1 cellular context compared by ENCODE assay signal in genomic region chr11:34505874-34506273, GRCh38.
TF ChIP-seq lines count a peak whose summit lies in the region.

No MANE protein-coding gene starts in this region.

TF ChIP-seq in HepG2, 621 proteins besides CTCF, POLR2A, EP300 and RAD21 (continued from another document and continues in another):
- TF ChIP-seq MATR3 (CRISPR knock-in tag; IDR thresholded peaks at IDR 0.05): no peak
- no peak for TF ChIP-seq FOXA1 (IDR thresholded peaks at IDR 0.05)
- peak; percentile 25; the same call in 1 of the 2 replicates for TF ChIP-seq FOXA1 (CRISPR knock-in tag; IDR thresholded peaks at IDR 0.05)
- peak; percentile 34; the same call in 1 of the 2 replicates for TF ChIP-seq HNF4A (CRISPR knock-in tag; IDR thresholded peaks at IDR 0.05)
- TF ChIP-seq, protein P1, sequence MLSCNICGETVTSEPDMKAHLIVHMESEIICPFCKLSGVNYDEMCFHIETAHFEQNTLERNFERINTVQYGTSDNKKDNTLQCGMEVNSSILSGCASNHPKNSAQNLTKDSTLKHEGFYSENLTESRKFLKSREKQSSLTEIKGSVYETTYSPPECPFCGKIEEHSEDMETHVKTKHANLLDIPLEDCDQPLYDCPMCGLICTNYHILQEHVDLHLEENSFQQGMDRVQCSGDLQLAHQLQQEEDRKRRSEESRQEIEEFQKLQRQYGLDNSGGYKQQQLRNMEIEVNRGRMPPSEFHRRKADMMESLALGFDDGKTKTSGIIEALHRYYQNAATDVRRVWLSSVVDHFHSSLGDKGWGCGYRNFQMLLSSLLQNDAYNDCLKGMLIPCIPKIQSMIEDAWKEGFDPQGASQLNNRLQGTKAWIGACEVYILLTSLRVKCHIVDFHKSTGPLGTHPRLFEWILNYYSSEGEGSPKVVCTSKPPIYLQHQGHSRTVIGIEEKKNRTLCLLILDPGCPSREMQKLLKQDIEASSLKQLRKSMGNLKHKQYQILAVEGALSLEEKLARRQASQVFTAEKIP (CRISPR knock-in tag; IDR thresholded peaks at IDR 0.05; ENCODE audit: borderline replicate concordance): no peak
- TF ChIP-seq PRPF4 (IDR thresholded peaks at IDR 0.05; ENCODE audit: low read depth, low read length, poor library complexity, severe bottlenecking): no peak
- TF ChIP-seq, protein P2, sequence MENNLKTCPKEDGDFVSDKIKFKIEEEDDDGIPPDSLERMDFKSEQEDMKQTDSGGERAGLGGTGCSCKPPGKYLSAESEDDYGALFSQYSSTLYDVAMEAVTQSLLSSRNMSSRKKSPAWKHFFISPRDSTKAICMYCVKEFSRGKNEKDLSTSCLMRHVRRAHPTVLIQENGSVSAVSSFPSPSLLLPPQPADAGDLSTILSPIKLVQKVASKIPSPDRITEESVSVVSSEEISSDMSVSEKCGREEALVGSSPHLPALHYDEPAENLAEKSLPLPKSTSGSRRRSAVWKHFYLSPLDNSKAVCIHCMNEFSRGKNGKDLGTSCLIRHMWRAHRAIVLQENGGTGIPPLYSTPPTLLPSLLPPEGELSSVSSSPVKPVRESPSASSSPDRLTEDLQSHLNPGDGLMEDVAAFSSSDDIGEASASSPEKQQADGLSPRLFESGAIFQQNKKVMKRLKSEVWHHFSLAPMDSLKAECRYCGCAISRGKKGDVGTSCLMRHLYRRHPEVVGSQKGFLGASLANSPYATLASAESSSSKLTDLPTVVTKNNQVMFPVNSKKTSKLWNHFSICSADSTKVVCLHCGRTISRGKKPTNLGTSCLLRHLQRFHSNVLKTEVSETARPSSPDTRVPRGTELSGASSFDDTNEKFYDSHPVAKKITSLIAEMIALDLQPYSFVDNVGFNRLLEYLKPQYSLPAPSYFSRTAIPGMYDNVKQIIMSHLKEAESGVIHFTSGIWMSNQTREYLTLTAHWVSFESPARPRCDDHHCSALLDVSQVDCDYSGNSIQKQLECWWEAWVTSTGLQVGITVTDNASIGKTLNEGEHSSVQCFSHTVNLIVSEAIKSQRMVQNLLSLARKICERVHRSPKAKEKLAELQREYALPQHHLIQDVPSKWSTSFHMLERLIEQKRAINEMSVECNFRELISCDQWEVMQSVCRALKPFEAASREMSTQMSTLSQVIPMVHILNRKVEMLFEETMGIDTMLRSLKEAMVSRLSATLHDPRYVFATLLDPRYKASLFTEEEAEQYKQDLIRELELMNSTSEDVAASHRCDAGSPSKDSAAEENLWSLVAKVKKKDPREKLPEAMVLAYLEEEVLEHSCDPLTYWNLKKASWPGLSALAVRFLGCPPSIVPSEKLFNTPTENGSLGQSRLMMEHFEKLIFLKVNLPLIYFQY (CRISPR knock-in tag; IDR thresholded peaks at IDR 0.05; ENCODE audit: borderline replicate concordance): no peak
- TF ChIP-seq ARNT (IDR thresholded peaks at IDR 0.05): no peak
- no peak for TF ChIP-seq TBP (CRISPR knock-in tag; IDR thresholded peaks at IDR 0.05)
- no peak for TF ChIP-seq ZNF496 (CRISPR knock-in tag; IDR thresholded peaks at IDR 0.05; ENCODE audit: insufficient replicate concordance)
- TF ChIP-seq ZNF20 (CRISPR knock-in tag; IDR thresholded peaks at IDR 0.05): no peak
- no peak for TF ChIP-seq FOSL1 (CRISPR knock-in tag; IDR thresholded peaks at IDR 0.05; ENCODE audit: borderline replicate concordance)
- 0 out of 2 replicates have a peak, but pooled peaks have one; percentile 30 for TF ChIP-seq ISL2 (CRISPR knock-in tag; IDR thresholded peaks at IDR 0.05)
- TF ChIP-seq SALL2 (CRISPR knock-in tag; IDR thresholded peaks at IDR 0.05): no peak
- no peak for TF ChIP-seq SSRP1 (CRISPR knock-in tag; IDR thresholded peaks at IDR 0.05)
- no peak for TF ChIP-seq MTF1 (CRISPR knock-in tag; IDR thresholded peaks at IDR 0.05)
- 0 out of 4 replicates have a peak, but pooled peaks of 1 of the 2 experiments have one; percentile 34 for TF ChIP-seq ATF4 (CRISPR knock-in tag; IDR thresholded peaks at IDR 0.05)
- no peak for TF ChIP-seq ZNF343 (CRISPR knock-in tag; IDR thresholded peaks at IDR 0.05)
- no peak for TF ChIP-seq ZBTB7A (CRISPR knock-in tag; IDR thresholded peaks at IDR 0.05)
- no peak for TF ChIP-seq ZNF850 (CRISPR knock-in tag; conservative IDR thresholded peaks at IDR 0.05)
- TF ChIP-seq POGZ (CRISPR knock-in tag; IDR thresholded peaks at IDR 0.05): no peak
- TF ChIP-seq ZNF12 (CRISPR knock-in tag; IDR thresholded peaks at IDR 0.05): peak; percentile 68; the same call in 1 of the 2 replicates
- peak; percentile 79 for TF ChIP-seq ARID5B (CRISPR knock-in tag; IDR thresholded peaks at IDR 0.05)
- TF ChIP-seq TRIM22 (IDR thresholded peaks at IDR 0.05): no peak
- TF ChIP-seq THAP11 (CRISPR knock-in tag; IDR thresholded peaks at IDR 0.05): 0 out of 2 replicates have a peak, but pooled peaks have one; percentile 22
- peak; percentile 64 for TF ChIP-seq RARA (CRISPR knock-in tag; IDR thresholded peaks at IDR 0.05)
- TF ChIP-seq BCL6 (CRISPR knock-in tag; IDR thresholded peaks at IDR 0.05): peak; percentile 89
- TF ChIP-seq, protein P3, sequence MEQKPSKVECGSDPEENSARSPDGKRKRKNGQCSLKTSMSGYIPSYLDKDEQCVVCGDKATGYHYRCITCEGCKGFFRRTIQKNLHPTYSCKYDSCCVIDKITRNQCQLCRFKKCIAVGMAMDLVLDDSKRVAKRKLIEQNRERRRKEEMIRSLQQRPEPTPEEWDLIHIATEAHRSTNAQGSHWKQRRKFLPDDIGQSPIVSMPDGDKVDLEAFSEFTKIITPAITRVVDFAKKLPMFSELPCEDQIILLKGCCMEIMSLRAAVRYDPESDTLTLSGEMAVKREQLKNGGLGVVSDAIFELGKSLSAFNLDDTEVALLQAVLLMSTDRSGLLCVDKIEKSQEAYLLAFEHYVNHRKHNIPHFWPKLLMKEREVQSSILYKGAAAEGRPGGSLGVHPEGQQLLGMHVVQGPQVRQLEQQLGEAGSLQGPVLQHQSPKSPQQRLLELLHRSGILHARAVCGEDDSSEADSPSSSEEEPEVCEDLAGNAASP (CRISPR knock-in tag; IDR thresholded peaks at IDR 0.05; ENCODE audit: borderline replicate concordance): no peak
- no peak for TF ChIP-seq CEBPZ (IDR thresholded peaks at IDR 0.05; ENCODE audit: low read length)
- TF ChIP-seq ZNF232 (CRISPR knock-in tag; IDR thresholded peaks at IDR 0.05; ENCODE audit: borderline replicate concordance): no peak
- no peak for TF ChIP-seq ZNF432 (CRISPR knock-in tag; IDR thresholded peaks at IDR 0.05; ENCODE audit: borderline replicate concordance)
- TF ChIP-seq PHF8 (CRISPR knock-in tag; IDR thresholded peaks at IDR 0.05): no peak
- TF ChIP-seq RAD51 (IDR thresholded peaks at IDR 0.05; ENCODE audit: borderline replicate concordance): no peak
- TF ChIP-seq ZBTB49 (CRISPR knock-in tag; IDR thresholded peaks at IDR 0.05; ENCODE audit: borderline replicate concordance): no peak
- no peak for TF ChIP-seq ZNF772 (CRISPR knock-in tag; IDR thresholded peaks at IDR 0.05)
- no peak for TF ChIP-seq ZNF574 (CRISPR knock-in tag; IDR thresholded peaks at IDR 0.05)
- TF ChIP-seq ZNF260 (CRISPR knock-in tag; IDR thresholded peaks at IDR 0.05; ENCODE audit: borderline replicate concordance, low read depth): no peak
- no peak for TF ChIP-seq SOX13 (IDR thresholded peaks at IDR 0.05)
- TF ChIP-seq SOX13 (CRISPR knock-in tag; conservative IDR thresholded peaks at IDR 0.05 in 1 of 2, IDR thresholded peaks at IDR 0.05 in 1 of 2): peak in 1 of 2 experiments; percentile 17; a peak in 1 of 4 replicates
